25 cellular contexts compared by ENCODE assay signal in the genomic region with DNA sequence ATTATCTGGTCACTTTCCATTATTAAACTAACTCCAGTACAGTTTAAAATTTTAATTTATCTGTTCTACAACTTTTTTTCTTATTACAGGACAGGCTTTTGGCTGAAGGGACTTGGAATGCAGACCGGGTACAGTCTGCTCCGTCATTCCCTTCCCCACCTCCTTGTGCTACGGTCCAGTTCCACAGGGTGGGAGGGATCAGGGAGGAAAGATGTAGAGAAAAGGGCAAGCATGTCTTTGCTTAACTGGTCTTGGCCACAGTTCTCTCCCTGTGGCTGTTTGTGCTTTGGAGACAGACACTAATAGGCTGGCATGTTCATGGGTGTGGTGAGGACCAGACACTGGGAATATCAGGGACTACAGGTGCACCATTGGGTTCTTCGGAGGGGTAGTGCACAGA.
"Had no signal": no experiment of that assay in that cellular context is flagged by ENCODE, and none has a peak within 500 bp of the region (broad histone marks: within the 10 kb centered on the region; RNA-seq: fewer than 3 reads in every experiment).

No MANE protein-coding gene starts in this region.

- H3K4me1 ChIP-seq: colonic mucosa, esophagus squamous epithelium, foreskin keratinocyte, gastroesophageal sphincter, heart left ventricle, left lung, lower lobe of right lung had no signal

- H3K4me3 ChIP-seq: colonic mucosa, esophagus squamous epithelium, gastroesophageal sphincter, heart left ventricle, hepatocyte, left lung, lower lobe of right lung, mucosa of descending colon had no signal

- ATAC-seq: effector memory CD8-positive, alpha-beta T cell; esophagus mucosa; foreskin keratinocyte; gastroesophageal sphincter; heart left ventricle; left colon; left lung; left ventricle myocardium superior; lower lobe of right lung; mucosa of descending colon had no signal

- H3K36me3 ChIP-seq: colonic mucosa, esophagus squamous epithelium, gastroesophageal sphincter, heart left ventricle, left lung, lower lobe of right lung had no signal

- H3K27me3 ChIP-seq: colonic mucosa, esophagus squamous epithelium, gastroesophageal sphincter, hepatocyte, left lung had no signal

- H3K27ac ChIP-seq: colonic mucosa, epithelial cell of prostate, esophagus squamous epithelium, foreskin keratinocyte, gastroesophageal sphincter, heart left ventricle, hepatocyte, left lung, lower lobe of right lung had no signal

- H3K9me3 ChIP-seq: colonic mucosa, esophagus squamous epithelium, gastroesophageal sphincter, left lung, lower lobe of right lung, mucosa of descending colon had no signal

- DNase-seq: colonic mucosa; cortex of kidney; effector CD8-positive, alpha-beta T cell; effector memory CD8-positive, alpha-beta T cell; endodermal cell; erythroblast; esophagus squamous epithelium; foreskin keratinocyte; heart left ventricle; hypothalamus; immature natural killer cell; islet precursor cell; kidney; kidney glomerular epithelial cell; left colon; left lung; left ventricle myocardium superior; lower lobe of right lung; mesenchymal stem cell; mucosa of descending colon; naive B cell had no signal
